In the genomic region with DNA sequence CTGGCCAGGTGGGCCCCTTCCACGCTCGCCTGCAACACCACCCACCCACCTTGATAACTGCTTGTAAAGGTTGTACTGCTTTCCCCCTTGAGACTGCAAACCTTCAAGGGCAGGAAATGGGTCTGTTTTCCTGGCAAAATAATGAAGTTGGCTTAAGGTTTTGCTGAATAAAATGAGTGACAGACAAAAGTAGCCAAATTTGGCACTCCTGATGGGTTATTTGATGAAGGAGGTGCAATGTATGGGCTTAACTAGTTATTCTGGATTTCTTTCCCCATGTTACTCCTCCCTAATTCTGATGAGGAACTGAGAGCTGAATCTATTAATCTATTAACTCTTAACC, we compare ENCODE assay signal across 10 cellular contexts. TPM values are rescaled to one million over a fixed set of nuclear protein-coding genes. Genes with fewer than 3 reads are reported as not detected.
DNase-seq lines count a peak whose midpoint lies in the region; ATAC-seq and TF ChIP-seq lines count a peak whose summit lies in the region.
"Had no signal": no experiment of that assay in that cellular context is flagged by ENCODE, and none has a peak within 500 bp of the region (broad histone marks: within the 10 kb centered on the region; RNA-seq: fewer than 3 reads in every experiment).

No MANE protein-coding gene starts in this region.

- CTCF ChIA-PET in AG04449 (lab: Yijun Ruan, JAX) = interaction anchor here (2.3 kb wide), 1 partner anchor 9 kb away, joined by 12 read pairs; no protein-coding TSS in a partner anchor
- CTCF ChIA-PET in HEK293T (lab: Yijun Ruan, JAX) = no interaction called here

- H3K4me3 ChIP-seq in AG04449 (ENCODE audit: low read depth, low read length) = peak overlapping the region; percentile 44
- peak overlapping the region; percentile 39 for H3K4me3 ChIP-seq in HFF-Myc (replicated peaks; ENCODE audit: low read depth, low read length)
- peak overlapping the region; percentile 61 for H3K4me3 ChIP-seq in choroid plexus epithelial cell (ENCODE audit: low read depth, low read length)

- H3K27me3 Mint-ChIP-seq in naive thymus-derived CD8-positive, alpha-beta T cell = peaks cover 0 to 3% (median 0%) of the 10 kb centered on the region in 5 donors

- peak overlapping the region in 9 of 10 donors; percentile 62 to 84 (median 72) for H3K27ac Mint-ChIP-seq in naive thymus-derived CD8-positive, alpha-beta T cell

- no peaks in the 10 kb centered on the region for H3K9me3 Mint-ChIP-seq in naive thymus-derived CD8-positive, alpha-beta T cell

- DNase-seq in AG04449 (ENCODE audit: low read depth, low spot score) = no peak
- no peak for DNase-seq in HFF-Myc (ENCODE audit: extremely low read depth, low read depth)
- DNase-seq in choroid plexus epithelial cell (ENCODE audit: low read depth) = no peak
- peak in 2 of 10 donors; percentile 19 to 26 for DNase-seq in naive thymus-derived CD8-positive, alpha-beta T cell
- no peak for DNase-seq in HEK293T (ENCODE audit: extremely low spot score)
- DNase-seq in DMS114 treated with DMSO at 0.1 percent for 48 hours (lab: John Stamatoyannopoulos, UW; ENCODE audit: unreplicated experiment) = no peak
- DNase-seq: NCI-H1694 treated with DMSO at 0.1 percent for 48 hours; stimulated activated CD4-positive, alpha-beta T cell treated with anti-CD3 and anti-CD28 coated beads, Interleukin-2, amount 100 ng/mL, for 48 hours had no signal

- H3K4me3 Mint-ChIP-seq in naive thymus-derived CD8-positive, alpha-beta T cell = peak overlapping the region; percentile 75 to 96 (median 86)

- POLR2A ChIA-PET in AG04449 (lab: Yijun Ruan, JAX) = no interaction called here
- POLR2A ChIA-PET in naive thymus-derived CD8-positive, alpha-beta T cell (lab: Charles Lee) = interaction anchor here (0.7 kb wide), 1 partner anchor 1790 kb away, joined by 3 read pairs; no protein-coding TSS in a partner anchor
- POLR2A ChIA-PET in HEK293T (lab: Yijun Ruan, JAX) = no interaction called here

- TF ChIP-seq CTCF in AG04449 (IDR thresholded peaks at IDR 0.05; ENCODE audit: insufficient read depth, low read length, missing control alignments) (no peak), HFF-Myc (IDR thresholded peaks at IDR 0.05; ENCODE audit: low read depth, low read length, missing control alignments) (no peak), choroid plexus epithelial cell (conservative IDR thresholded peaks at IDR 0.05; ENCODE audit: low read depth, low read length) (no peak)

- ATAC-seq in naive thymus-derived CD8-positive, alpha-beta T cell = peak in 1 of 2 donors; percentile 41
- no peak for ATAC-seq in GM21367 (IDR thresholded peaks at IDR 0.05; ENCODE audit: unreplicated experiment)
- ATAC-seq in HG03108 (IDR thresholded peaks at IDR 0.05; ENCODE audit: unreplicated experiment) = no peak

- peaks cover 7 to 31% (median 21%) of the 10 kb centered on the region in 4 donors for H3K4me1 Mint-ChIP-seq in naive thymus-derived CD8-positive, alpha-beta T cell

- no peaks in the 10 kb centered on the region for H3K36me3 Mint-ChIP-seq in naive thymus-derived CD8-positive, alpha-beta T cell

TF ChIP-seq in HEK293T, 16 proteins besides CTCF, POLR2A, EP300 and RAD21:
- TF ChIP-seq NFRKB (IDR thresholded peaks at IDR 0.05) = no peak
- no peak for TF ChIP-seq CTBP1 (IDR thresholded peaks at IDR 0.05; ENCODE audit: borderline replicate concordance)
- TF ChIP-seq TARDBP (IDR thresholded peaks at IDR 0.05) = no peak
- TF ChIP-seq FOXM1 (IDR thresholded peaks at IDR 0.05; ENCODE audit: borderline replicate concordance) = no peak
- no peak for TF ChIP-seq HDGF (IDR thresholded peaks at IDR 0.05; ENCODE audit: borderline replicate concordance)
- no peak for TF ChIP-seq FOXA1 (IDR thresholded peaks at IDR 0.05)
- no peak for TF ChIP-seq LEF1 (IDR thresholded peaks at IDR 0.05; ENCODE audit: borderline replicate concordance)
- no peak for TF ChIP-seq SP1 (IDR thresholded peaks at IDR 0.05)

RNA-seq across cellular contexts. Expression of gene HLCS, which starts 14.6 kb away (rescaled TPM):
- total RNA-seq in naive thymus-derived CD8-positive, alpha-beta T cell = 10 to 100 TPM; 12.3 to 13.4 TPM
- 10 to 100 TPM in 1 of 3 donors, 1 to 10 TPM in 2; 6.2 to 12.5 (median 8.6) TPM for polyA plus RNA-seq in naive thymus-derived CD8-positive, alpha-beta T cell

RNA-seq across cellular contexts. Expression of gene RIPPLY3, which starts 25.5 kb away (rescaled TPM):
- total RNA-seq in naive thymus-derived CD8-positive, alpha-beta T cell = not detected
- not detected for polyA plus RNA-seq in naive thymus-derived CD8-positive, alpha-beta T cell
